Comparison of ENCODE assay signal across 18 cellular contexts in the genomic region with DNA sequence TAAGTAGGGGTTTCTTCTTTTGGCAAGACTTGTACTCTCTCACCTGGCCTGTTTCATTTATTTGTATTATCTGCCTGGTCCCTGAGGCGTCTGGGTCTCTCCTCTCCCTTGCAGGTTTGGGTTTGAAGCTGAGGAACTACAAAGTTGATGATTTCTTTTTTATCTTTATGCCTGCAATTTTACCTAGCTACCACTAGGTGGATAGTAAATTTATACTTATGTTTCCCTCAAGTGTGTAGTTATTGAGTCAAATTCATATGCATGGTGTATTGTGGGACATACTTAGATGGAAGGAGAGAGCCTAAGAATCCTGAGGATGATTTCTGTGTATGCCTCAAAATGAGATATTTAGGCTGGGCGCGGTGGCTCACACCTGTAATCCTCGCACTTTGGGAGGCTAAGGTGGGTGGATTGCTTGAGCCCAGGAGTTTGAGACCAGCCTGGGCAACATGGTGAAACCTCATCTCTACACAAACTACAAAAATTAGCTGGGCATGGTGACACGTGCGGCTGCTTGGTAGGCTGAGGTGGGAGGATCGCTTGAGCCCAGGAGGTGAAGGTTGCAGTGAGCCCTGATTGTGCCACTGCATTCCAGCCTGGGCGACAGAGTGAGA. TPM values are rescaled to one million over a fixed set of nuclear protein-coding genes. Genes with fewer than 3 reads are reported as not detected.
DNase-seq lines count a peak whose midpoint lies in the region; ATAC-seq and TF ChIP-seq lines count a peak whose summit lies in the region.
"Had no signal": no experiment of that assay in that cellular context is flagged by ENCODE, and none has a peak within 500 bp of the region (broad histone marks: within the 10 kb centered on the region; RNA-seq: fewer than 3 reads in every experiment).

No MANE protein-coding gene starts in this region.

- no peaks in the 10 kb centered on the region for H3F3A ChIP-seq in PC-9 (ENCODE audit: insufficient read depth, low read depth)

- peaks cover 0 to 4% of the 10 kb centered on the region in 2 donors for H3K4me1 ChIP-seq in breast epithelium
- H3K4me1 ChIP-seq in PC-9 (replicated peaks; ENCODE audit: insufficient read depth) = no peaks in the 10 kb centered on the region

- no peak overlapping the region for H2AFZ ChIP-seq in PC-9

- no TSS peak for BruUV-seq in MCF 10A (replicated peaks; lab: Mats Ljungman, UMichigan)
- no TSS peak for BruUV-seq in PC-9 (replicated peaks; lab: Mats Ljungman, UMichigan)

- no peak for ATAC-seq in GM18870 (IDR thresholded peaks at IDR 0.05; ENCODE audit: unreplicated experiment)
- no peak for ATAC-seq in GM21390 (IDR thresholded peaks at IDR 0.05; ENCODE audit: unreplicated experiment)
- no peak for ATAC-seq in GM19324 (IDR thresholded peaks at IDR 0.05; ENCODE audit: low FRiP score, unreplicated experiment)
- ATAC-seq: heart left ventricle, T-cell had no signal

- no peaks in the 10 kb centered on the region for H3K9me2 ChIP-seq in PC-9 (ENCODE audit: insufficient read depth)

- TF ChIP-seq CTCF in MCF 10A (IDR thresholded peaks at IDR 0.05; ENCODE audit: unreplicated experiment) (peak; percentile 41), breast epithelium (IDR thresholded peaks at IDR 0.05) (no peak), PC-9 (conservative IDR thresholded peaks at IDR 0.05) (peak; percentile 58), fibroblast of the aortic adventitia (IDR thresholded peaks at IDR 0.05; ENCODE audit: insufficient read depth, low read length) (peak; percentile 37), type B pancreatic cell (conservative IDR thresholded peaks at IDR 0.05) (peak; percentile 72)

- no peak overlapping the region for H3K27ac ChIP-seq in breast epithelium
- no peak overlapping the region for H3K27ac ChIP-seq in PC-9
- H3K27ac ChIP-seq: heart left ventricle, HL-60, suprapubic skin had no signal

- H3K4me1 Mint-ChIP-seq in MCF 10A (ENCODE audit: insufficient read depth, unreplicated experiment) = peaks cover 13% of the 10 kb centered on the region
- H3K4me1 Mint-ChIP-seq in type B pancreatic cell (ENCODE audit: unreplicated experiment) = peaks cover 20% of the 10 kb centered on the region

- DNase-seq in MCF 10A (ENCODE audit: unreplicated experiment) (no peak), breast epithelium (ENCODE audit: low spot score in 2 of 2) (no peak), PC-9 (no peak), fibroblast of the aortic adventitia (ENCODE audit: low read depth) (no peak), type B pancreatic cell (ENCODE audit: extremely low spot score, unreplicated experiment) (no peak)
- DNase-seq: ACHN; activated CD4-positive, alpha-beta T cell treated with anti-CD3 and anti-CD28 coated beads, Interleukin-2, amount 10 ng/mL, durations not matched to agents 7 days and 5 days; cortex of kidney; heart left ventricle; NCI-H1092; T-cell had no signal

- H3K9me3 Mint-ChIP-seq in MCF 10A (ENCODE audit: unreplicated experiment) (no peaks in the 10 kb centered on the region), type B pancreatic cell (no peaks in the 10 kb centered on the region)
- H3K9me3 Mint-ChIP-seq: T-cell had no signal

- no peaks in the 10 kb centered on the region for H3K36me3 ChIP-seq in breast epithelium
- no peaks in the 10 kb centered on the region for H3K36me3 ChIP-seq in PC-9 (ENCODE audit: low read depth)

- H3K27ac Mint-ChIP-seq in MCF 10A (ENCODE audit: low read depth, unreplicated experiment) (no peak overlapping the region), type B pancreatic cell (no peak overlapping the region)
- H3K27ac Mint-ChIP-seq: activated CD4-positive, alpha-beta T cell treated with anti-CD3 and anti-CD28 coated beads, Interleukin-2, amount 10 ng/mL, durations not matched to agents 7 days and 5 days; T-cell had no signal

- H3K36me3 Mint-ChIP-seq in MCF 10A (ENCODE audit: insufficient read depth, unreplicated experiment) = no peaks in the 10 kb centered on the region
- H3K36me3 Mint-ChIP-seq in type B pancreatic cell = peaks cover 44% of the 10 kb centered on the region
- H3K36me3 Mint-ChIP-seq: T-cell had no signal

- H3K4me3 Mint-ChIP-seq in MCF 10A (ENCODE audit: unreplicated experiment) = no peak overlapping the region
- H3K4me3 Mint-ChIP-seq in type B pancreatic cell = no peak overlapping the region
- H3K4me3 Mint-ChIP-seq: activated CD4-positive, alpha-beta T cell treated with anti-CD3 and anti-CD28 coated beads, Interleukin-2, amount 10 ng/mL, durations not matched to agents 7 days and 5 days; T-cell had no signal

- no peaks in the 10 kb centered on the region for H3K79me2 ChIP-seq in PC-9 (ENCODE audit: low read depth)

- H3K27me3 Mint-ChIP-seq in MCF 10A (ENCODE audit: insufficient read depth, unreplicated experiment) = peaks cover under 1% of the 10 kb centered on the region
- H3K27me3 Mint-ChIP-seq in type B pancreatic cell = no peaks in the 10 kb centered on the region

- H3K9me3 ChIP-seq in breast epithelium = no peaks in the 10 kb centered on the region
- H3K9me3 ChIP-seq in PC-9 (ENCODE audit: insufficient read depth, low read depth) = no peaks in the 10 kb centered on the region
- H3K9me3 ChIP-seq: suprapubic skin had no signal

- H3K4me3 ChIP-seq in breast epithelium (no peak overlapping the region), PC-9 (no peak overlapping the region), fibroblast of the aortic adventitia (ENCODE audit: low read depth, low read length) (no peak overlapping the region)
- H3K4me3 ChIP-seq: heart left ventricle, suprapubic skin had no signal

- no peak overlapping the region for H3K4me2 ChIP-seq in PC-9

- POLR2A ChIA-PET in MCF 10A (lab: Yijun Ruan, JAX) = no interaction called here
- POLR2A ChIA-PET in PC-9 (lab: Charles Lee; ENCODE audit: unreplicated experiment) = no interaction called here

- TF ChIP-seq POLR2A in breast epithelium (IDR thresholded peaks at IDR 0.05) = no peak

- CTCF ChIA-PET in MCF 10A (lab: Yijun Ruan, JAX) (interaction anchor here (0.6 to 2.4 kb wide), 10 partner anchors 12 to 1642 kb away, joined by 3 to 7 read pairs (median 4); partner anchors contain the start of gene MYO1D), PC-9 (lab: Charles Lee) (interaction anchor here (0.6 to 0.7 kb wide), 2 partner anchors 123 to 160 kb away, joined by 3 to 4 read pairs; no protein-coding TSS in a partner anchor)

- no peaks in the 10 kb centered on the region for H3K27me3 ChIP-seq in breast epithelium
- H3K27me3 ChIP-seq in PC-9 (ENCODE audit: insufficient read depth, low read depth) = peaks cover 10% of the 10 kb centered on the region; the same call in 1 of the 2 replicates
- H3K27me3 ChIP-seq: suprapubic skin had no signal

- no peaks in the 10 kb centered on the region for H4K20me1 ChIP-seq in PC-9 (ENCODE audit: insufficient read depth)

- intact Hi-C loops in MCF 10A (cut with micrococcal nuclease) (no loop called here), breast epithelium (cut with DNase I; ENCODE audit: low total_unique reads) (no loop called here), PC-9 (cut with micrococcal nuclease; ENCODE audit: unreplicated experiment) (no loop called here)

RNA-seq across cellular contexts. Expression of gene TMEM98, which starts 13.6 kb away (rescaled TPM):
- total RNA-seq in MCF 10A (2022) (5.2 and 9.2 TPM in 2 replicates), breast epithelium (100 to 1,000 TPM in 2 of 3 donors, 10 to 100 TPM in 1; 59.7 to 138 (median 129) TPM), PC-9 (2021) (not detected in 2 replicates), fibroblast of the aortic adventitia (ENCODE audit: low replicate concordance) (95.5 and 232 TPM in 2 replicates), type B pancreatic cell (ENCODE audit: low replicate concordance) (87.0 and 161 TPM in 2 replicates)

RNA-seq across cellular contexts. Expression of gene SPACA3, which starts 50.1 kb away (rescaled TPM):
- not detected in 2 replicates for total RNA-seq in MCF 10A (2022)
- total RNA-seq in breast epithelium = not detected
- not detected in 2 replicates for total RNA-seq in PC-9 (2021)
- not detected in 2 replicates for total RNA-seq in fibroblast of the aortic adventitia (ENCODE audit: low replicate concordance)
- not detected in 2 replicates for total RNA-seq in type B pancreatic cell (ENCODE audit: low replicate concordance)
- total RNA-seq: activated CD4-positive, alpha-beta T cell treated with anti-CD3 and anti-CD28 coated beads, Interleukin-2, amount 10 ng/mL, durations not matched to agents 7 days and 5 days; heart left ventricle; lung microvascular endothelial cell; pulmonary artery endothelial cell; T-cell had no signal

Comparison
In these comparisons a context has a peak if more than half of its experiments do, and no peak if none do; other contexts are left out.
1. CTCF ChIP-seq: peak in MCF 10A (single experiment), PC-9 (single experiment), fibroblast of the aortic adventitia (single experiment) and type B pancreatic cell (single experiment); none in breast epithelium (0 of 3).